Comparison of ENCODE assay signal across 1 cellular context in the genomic region with DNA sequence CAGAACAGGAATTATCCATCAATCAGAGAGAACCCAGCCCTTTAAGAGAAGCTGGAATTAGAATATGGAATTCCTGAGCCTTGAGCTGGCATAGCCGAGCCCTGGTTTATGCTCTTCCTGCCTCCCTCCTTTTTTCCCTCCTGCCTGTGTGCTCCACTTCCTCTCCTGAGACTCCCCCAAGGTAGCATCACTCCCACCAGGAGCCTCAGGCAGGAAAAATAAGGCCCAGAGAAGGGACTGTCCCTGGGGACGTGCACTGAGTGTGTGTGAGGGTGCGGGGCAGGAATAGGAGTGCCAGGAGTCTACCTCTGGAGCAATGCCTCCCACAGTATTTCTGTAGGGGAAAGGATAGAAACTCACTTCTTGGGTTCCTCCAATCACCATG.
TF ChIP-seq lines count a peak whose summit lies in the region.

No MANE protein-coding gene starts in this region.

TF ChIP-seq in SK-N-SH, 30 proteins besides CTCF, POLR2A, EP300 and RAD21 (continued from another document):
- TF ChIP-seq, protein P1, sequence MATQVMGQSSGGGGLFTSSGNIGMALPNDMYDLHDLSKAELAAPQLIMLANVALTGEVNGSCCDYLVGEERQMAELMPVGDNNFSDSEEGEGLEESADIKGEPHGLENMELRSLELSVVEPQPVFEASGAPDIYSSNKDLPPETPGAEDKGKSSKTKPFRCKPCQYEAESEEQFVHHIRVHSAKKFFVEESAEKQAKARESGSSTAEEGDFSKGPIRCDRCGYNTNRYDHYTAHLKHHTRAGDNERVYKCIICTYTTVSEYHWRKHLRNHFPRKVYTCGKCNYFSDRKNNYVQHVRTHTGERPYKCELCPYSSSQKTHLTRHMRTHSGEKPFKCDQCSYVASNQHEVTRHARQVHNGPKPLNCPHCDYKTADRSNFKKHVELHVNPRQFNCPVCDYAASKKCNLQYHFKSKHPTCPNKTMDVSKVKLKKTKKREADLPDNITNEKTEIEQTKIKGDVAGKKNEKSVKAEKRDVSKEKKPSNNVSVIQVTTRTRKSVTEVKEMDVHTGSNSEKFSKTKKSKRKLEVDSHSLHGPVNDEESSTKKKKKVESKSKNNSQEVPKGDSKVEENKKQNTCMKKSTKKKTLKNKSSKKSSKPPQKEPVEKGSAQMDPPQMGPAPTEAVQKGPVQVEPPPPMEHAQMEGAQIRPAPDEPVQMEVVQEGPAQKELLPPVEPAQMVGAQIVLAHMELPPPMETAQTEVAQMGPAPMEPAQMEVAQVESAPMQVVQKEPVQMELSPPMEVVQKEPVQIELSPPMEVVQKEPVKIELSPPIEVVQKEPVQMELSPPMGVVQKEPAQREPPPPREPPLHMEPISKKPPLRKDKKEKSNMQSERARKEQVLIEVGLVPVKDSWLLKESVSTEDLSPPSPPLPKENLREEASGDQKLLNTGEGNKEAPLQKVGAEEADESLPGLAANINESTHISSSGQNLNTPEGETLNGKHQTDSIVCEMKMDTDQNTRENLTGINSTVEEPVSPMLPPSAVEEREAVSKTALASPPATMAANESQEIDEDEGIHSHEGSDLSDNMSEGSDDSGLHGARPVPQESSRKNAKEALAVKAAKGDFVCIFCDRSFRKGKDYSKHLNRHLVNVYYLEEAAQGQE (IDR thresholded peaks at IDR 0.05; ENCODE audit: low read depth, low read length) = no peak
- TF ChIP-seq ELF1 (IDR thresholded peaks at IDR 0.05) = no peak
- TF ChIP-seq NRF1 (IDR thresholded peaks at IDR 0.05; ENCODE audit: low read depth, low read length) = no peak
- TF ChIP-seq MEF2A (IDR thresholded peaks at IDR 0.05; ENCODE audit: borderline replicate concordance, low read depth) = no peak
- TF ChIP-seq POLR2AphosphoS5 (IDR thresholded peaks at IDR 0.05; ENCODE audit: low read depth, low read length) = no peak; the same call in 1 of the 2 replicates
- no peak for TF ChIP-seq EZH2phosphoT487 (IDR thresholded peaks at IDR 0.05; ENCODE audit: borderline replicate concordance, low read depth)
- TF ChIP-seq, protein P2, sequence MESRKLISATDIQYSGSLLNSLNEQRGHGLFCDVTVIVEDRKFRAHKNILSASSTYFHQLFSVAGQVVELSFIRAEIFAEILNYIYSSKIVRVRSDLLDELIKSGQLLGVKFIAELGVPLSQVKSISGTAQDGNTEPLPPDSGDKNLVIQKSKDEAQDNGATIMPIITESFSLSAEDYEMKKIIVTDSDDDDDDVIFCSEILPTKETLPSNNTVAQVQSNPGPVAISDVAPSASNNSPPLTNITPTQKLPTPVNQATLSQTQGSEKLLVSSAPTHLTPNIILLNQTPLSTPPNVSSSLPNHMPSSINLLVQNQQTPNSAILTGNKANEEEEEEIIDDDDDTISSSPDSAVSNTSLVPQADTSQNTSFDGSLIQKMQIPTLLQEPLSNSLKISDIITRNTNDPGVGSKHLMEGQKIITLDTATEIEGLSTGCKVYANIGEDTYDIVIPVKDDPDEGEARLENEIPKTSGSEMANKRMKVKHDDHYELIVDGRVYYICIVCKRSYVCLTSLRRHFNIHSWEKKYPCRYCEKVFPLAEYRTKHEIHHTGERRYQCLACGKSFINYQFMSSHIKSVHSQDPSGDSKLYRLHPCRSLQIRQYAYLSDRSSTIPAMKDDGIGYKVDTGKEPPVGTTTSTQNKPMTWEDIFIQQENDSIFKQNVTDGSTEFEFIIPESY (IDR thresholded peaks at IDR 0.05; ENCODE audit: borderline replicate concordance, low read depth) = no peak
- TF ChIP-seq TEAD4 (IDR thresholded peaks at IDR 0.05; ENCODE audit: borderline replicate concordance, insufficient read depth) = peak; percentile 15; the same call in 1 of the 2 replicates
- no peak for TF ChIP-seq FOXM1 (IDR thresholded peaks at IDR 0.05; ENCODE audit: low read depth)
- no peak for TF ChIP-seq NFIC (IDR thresholded peaks at IDR 0.05; ENCODE audit: borderline replicate concordance)
- TF ChIP-seq JUND (IDR thresholded peaks at IDR 0.05) = no peak
- no peak for TF ChIP-seq MXI1 (IDR thresholded peaks at IDR 0.05; ENCODE audit: low read depth, low read length)
- TF ChIP-seq, protein P3, sequence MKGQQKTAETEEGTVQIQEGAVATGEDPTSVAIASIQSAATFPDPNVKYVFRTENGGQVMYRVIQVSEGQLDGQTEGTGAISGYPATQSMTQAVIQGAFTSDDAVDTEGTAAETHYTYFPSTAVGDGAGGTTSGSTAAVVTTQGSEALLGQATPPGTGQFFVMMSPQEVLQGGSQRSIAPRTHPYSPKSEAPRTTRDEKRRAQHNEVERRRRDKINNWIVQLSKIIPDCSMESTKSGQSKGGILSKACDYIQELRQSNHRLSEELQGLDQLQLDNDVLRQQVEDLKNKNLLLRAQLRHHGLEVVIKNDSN (IDR thresholded peaks at IDR 0.05; ENCODE audit: borderline replicate concordance, low read depth) = no peak
